ENCODE assay signal across 8 cellular contexts in the genomic region with DNA sequence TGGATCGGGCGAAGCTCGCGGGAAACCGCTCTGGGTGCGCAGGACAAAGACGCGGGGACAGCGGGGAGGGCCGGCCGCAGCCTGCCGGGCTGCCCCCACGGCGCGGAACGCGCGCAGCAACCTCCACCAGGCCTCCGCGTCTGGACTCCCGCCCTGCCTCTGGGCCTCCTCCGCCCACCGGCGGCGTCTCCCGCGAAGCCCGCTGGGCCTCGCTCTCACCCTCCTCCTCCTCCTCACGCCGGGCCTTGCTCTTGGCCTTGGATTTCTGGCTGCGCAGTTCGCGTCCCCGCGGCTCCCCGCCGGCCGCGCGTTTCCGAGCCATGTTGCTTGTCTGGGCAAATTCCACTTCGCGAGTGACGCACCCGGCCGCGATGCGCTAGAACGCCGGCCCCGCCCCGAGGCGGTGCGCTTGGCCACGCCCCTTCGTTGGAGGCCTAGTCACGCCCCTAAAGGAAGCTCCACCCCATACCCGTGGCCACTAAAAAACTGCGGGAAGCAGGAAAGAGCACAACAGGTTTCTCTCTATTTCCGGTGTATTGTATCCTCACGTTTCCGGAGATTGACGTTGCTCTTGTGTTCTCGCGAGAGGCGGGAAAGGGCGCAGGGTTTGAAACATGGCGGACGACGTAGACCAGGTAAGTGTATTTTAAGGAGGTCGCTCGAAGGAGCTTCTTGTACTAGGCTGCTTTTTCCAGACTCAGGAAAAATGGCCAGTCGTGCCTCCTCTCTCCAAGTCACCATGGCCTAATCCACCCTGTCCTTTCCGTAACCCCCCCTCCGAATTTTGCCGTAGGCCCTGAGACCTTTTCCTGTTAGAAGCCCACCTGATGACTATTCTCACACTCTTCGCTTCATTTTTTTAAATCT. TPM values are rescaled to one million over a fixed set of nuclear protein-coding genes. Genes with fewer than 3 reads are reported as not detected.
DNase-seq lines count a peak whose midpoint lies in the region; ATAC-seq, FAIRE-seq and TF ChIP-seq lines count a peak whose summit lies in the region.

A gene (plus strand): TSS at position 571 of the 867 bp plus-strand sequence. CDS start 44 bp downstream, at position 615.
A gene (minus strand): TSS at position 355 of the 867 bp plus-strand sequence. CDS start 33 bp downstream, at position 322.

- H3K14ac ChIP-seq in H1 (ENCODE audit: insufficient read length) = no peak within 1 kb of the TSS

- H3K27me3 Mint-ChIP-seq in activated CD8-positive, alpha-beta memory T cell treated with anti-CD3 and anti-CD28 coated beads, Interleukin-2, amount 10 ng/mL, durations not matched to agents 7 days and 5 days = no peaks in the 10 kb centered on the region
- H3K27me3 Mint-ChIP-seq in memory B cell = no peaks in the 10 kb centered on the region

- H3K4me2 ChIP-seq in H1 (ENCODE audit: insufficient read depth in 1 of 2, low read depth in 2 of 2, low read length in 2 of 2) = peak within 1 kb of the TSS; percentile 95 to 99

- H3K4me3 ChIP-seq in NT2/D1 (ENCODE audit: insufficient read length, low read depth) (peak within 1 kb of the TSS; percentile 86), H1 (ENCODE audit: extremely low read depth in 1 of 4, insufficient read depth in 2 of 4, low read depth in 3 of 4, low read length in 4 of 4) (peak within 1 kb of the TSS; percentile 84 to 91 (median 88))

- no peak within 1 kb of the TSS for H2AK5ac ChIP-seq in H1 (ENCODE audit: low read depth, low read length)

- H3K4me1 ChIP-seq in NT2/D1 (ENCODE audit: insufficient read depth, insufficient read length) = no peaks in the 10 kb centered on the region
- peaks cover 0 to 2% (median under 1%) of the 10 kb centered on the region in 4 experiments; a peak in 3 of 7 replicates for H3K4me1 ChIP-seq in H1 (replicated peaks in 1 of 4; ENCODE audit: control insufficient read depth in 3 of 4, insufficient read depth in 4 of 4, low read length in 3 of 4)

- WGBS in H1 (ENCODE audit: extremely low coverage in 1 of 2, insufficient coverage in 1 of 2, insufficient read length in 1 of 2, insufficient replicate concordance in 2 of 2, low coverage in 1 of 2, low lambda C conversion rate in 2 of 2, missing lambda C conversion rate in 1 of 2), 2 experiments = 1% methylated on average over 59 of the region's 78 CpGs; no CpG with 5 or more reads in 1 of the 2 experiments

- H4K91ac ChIP-seq in H1 (replicated peaks; ENCODE audit: insufficient read length, low read length) = peak within 1 kb of the TSS; percentile 49

- peak within 1 kb of the TSS; percentile 88 for H2AFZ ChIP-seq in H1 (ENCODE audit: low read length)

- CTCF ChIA-PET in activated CD8-positive, alpha-beta memory T cell treated with anti-CD3 and anti-CD28 coated beads, Interleukin-2, amount 10 ng/mL, durations not matched to agents 7 days and 5 days (lab: Charles Lee) = interaction anchor here (1.0 to 2.4 kb wide), 9 partner anchors 10 to 472 kb away, joined by 3 to 19 read pairs (median 5); a partner anchor contains a TSS
- CTCF ChIA-PET in H1 (lab: Charles Lee; ENCODE audit: partially characterized antibody) = interaction anchor here (0.6 to 2.9 kb wide), 6 partner anchors 14 to 287 kb away, joined by 3 to 25 read pairs (median 3); no protein-coding TSS in a partner anchor

- H3K9ac ChIP-seq in NT2/D1 (ENCODE audit: insufficient read length, low read depth) (peak within 1 kb of the TSS; percentile 96), H1 (replicated peaks in 1 of 4; ENCODE audit: extremely low read depth in 1 of 4, low read depth in 3 of 4, low read length in 3 of 4) (peak within 1 kb of the TSS; percentile 91 to 100 (median 94))

- peaks cover 66% of the 10 kb centered on the region for H3K4me1 Mint-ChIP-seq in activated CD8-positive, alpha-beta memory T cell treated with anti-CD3 and anti-CD28 coated beads, Interleukin-2, amount 10 ng/mL, durations not matched to agents 7 days and 5 days
- H3K4me1 Mint-ChIP-seq in memory B cell = peaks cover 42% of the 10 kb centered on the region

- peak within 1 kb of the TSS; percentile 47 for H3K4ac ChIP-seq in H1 (replicated peaks; ENCODE audit: insufficient read length, low read depth, low read length)

- peak within 1 kb of the TSS; percentile 91 for H3K27ac ChIP-seq in H1 (ENCODE audit: low read depth, low read length)

- peaks cover 4% of the 10 kb centered on the region; the same call in 1 of the 2 replicates for H3K79me1 ChIP-seq in H1 (ENCODE audit: low read depth, low read length)

- no peaks in the 10 kb centered on the region for H3K27me3 ChIP-seq in NT2/D1 (ENCODE audit: insufficient read depth, insufficient read length)
- H3K27me3 ChIP-seq in H1 (replicated peaks in 1 of 4; ENCODE audit: control insufficient read depth in 3 of 4, extremely low read depth in 1 of 4, insufficient read depth in 3 of 4, low read length in 3 of 4) = no peaks in the 10 kb centered on the region; a peak in 1 of 7 replicates

- no peak for TF ChIP-seq EP300 in H1 (IDR thresholded peaks at IDR 0.05; ENCODE audit: borderline replicate concordance in 1 of 2, low read depth in 2 of 2, low read length in 2 of 2)

- peaks cover 20% of the 10 kb centered on the region for H3K36me3 Mint-ChIP-seq in activated CD8-positive, alpha-beta memory T cell treated with anti-CD3 and anti-CD28 coated beads, Interleukin-2, amount 10 ng/mL, durations not matched to agents 7 days and 5 days
- H3K36me3 Mint-ChIP-seq in memory B cell = peaks cover 5% of the 10 kb centered on the region

- peaks cover 27% of the 10 kb centered on the region for H3K36me3 ChIP-seq in NT2/D1 (ENCODE audit: insufficient read depth, insufficient read length, low read length)
- H3K36me3 ChIP-seq in H1 (ENCODE audit: control insufficient read depth in 2 of 4, insufficient read depth in 4 of 4, low read length in 3 of 4) = peaks cover 0 to 24% (median 10%) of the 10 kb centered on the region in 4 experiments; a peak in 4 of 8 replicates

- no peak for TF ChIP-seq RAD21 in H1 (IDR thresholded peaks at IDR 0.05 in 1 of 2, conservative IDR thresholded peaks at IDR 0.05 in 1 of 2; ENCODE audit: low read depth in 2 of 2, low read length in 2 of 2)

- H3K18ac ChIP-seq in H1 (ENCODE audit: extremely low read depth, low read length) = peak within 1 kb of the TSS; percentile 93; the same call in 1 of the 2 replicates

- ATAC-seq in GM21381 (IDR thresholded peaks at IDR 0.05; ENCODE audit: unreplicated experiment) (peak; percentile 92), memory B cell (ENCODE audit: low read depth) (peak; percentile 89)
- peak; percentile 92 for ATAC-seq in activated CD8-positive, alpha-beta memory T cell treated with anti-CD3 and anti-CD28 coated beads, Interleukin-2, amount 10 ng/mL, durations not matched to agents 7 days and 5 days

- FAIRE-seq in H1 (lab: Jason Lieb, UNC) = peak; percentile 97

- no peaks in the 10 kb centered on the region for H4K20me1 ChIP-seq in H1 (replicated peaks in 1 of 2; ENCODE audit: control insufficient read depth in 1 of 2, insufficient read depth in 2 of 2, low read length in 2 of 2)

- H2BK5ac ChIP-seq in H1 (ENCODE audit: low read depth, low read length) = peak within 1 kb of the TSS; percentile 90

- TF ChIP-seq POLR2A in H1 (IDR thresholded peaks at IDR 0.05; ENCODE audit: control extremely low read depth in 1 of 2, low read depth in 2 of 2, low read length in 2 of 2) = peak; percentile 69 to 94

- peaks cover 6% of the 10 kb centered on the region for H3K23me2 ChIP-seq in H1 (ENCODE audit: low read depth, low read length)

- no peak within 1 kb of the TSS for H2BK20ac ChIP-seq in H1 (ENCODE audit: low read length)

- no peaks in the 10 kb centered on the region for H3K9me3 Mint-ChIP-seq in activated CD8-positive, alpha-beta memory T cell treated with anti-CD3 and anti-CD28 coated beads, Interleukin-2, amount 10 ng/mL, durations not matched to agents 7 days and 5 days (ENCODE audit: low read depth)
- H3K9me3 Mint-ChIP-seq in memory B cell = no peaks in the 10 kb centered on the region

- DNase-seq in COR-L47 (lab: John Stamatoyannopoulos, UW) = peak; percentile 87
- peak; percentile 47 to 98 (median 92) for DNase-seq in HUDEP-2 (lab: John Stamatoyannopoulos, UW; ENCODE audit: unreplicated experiment in 76 of 76)
- peak; percentile 97 for DNase-seq in NT2/D1 (ENCODE audit: low read depth, low spot score)
- peak; percentile 97 for DNase-seq in activated CD8-positive, alpha-beta memory T cell treated with anti-CD3 and anti-CD28 coated beads, Interleukin-2, amount 10 ng/mL, durations not matched to agents 7 days and 5 days
- DNase-seq in H1 (ENCODE audit: low read depth in 1 of 2, low spot score in 2 of 2) = peak; percentile 85 to 96
- peak; percentile 99 for DNase-seq in memory B cell (ENCODE audit: low spot score in 2 of 2)
- DNase-seq in stimulated activated CD8-positive, alpha-beta memory T cell treated with anti-CD3 and anti-CD28 coated beads, Interleukin-12 subunit alpha, Interleukin-12 subunit beta, amount 100 ng/mL, for 24 hours (ENCODE audit: extremely low read depth) = peak; percentile 91

- H2BK15ac ChIP-seq in H1 (ENCODE audit: low read length) = 0 out of 2 replicates have a peak within 1 kb of the TSS, but pooled peaks have one; percentile 6

- H2BK12ac ChIP-seq in H1 (ENCODE audit: low read depth, low read length) = no peak within 1 kb of the TSS; the same call in 1 of the 2 replicates

- H3K23ac ChIP-seq in H1 (ENCODE audit: insufficient read length) = peak within 1 kb of the TSS; percentile 36

- peaks cover 0 to 59% of the 10 kb centered on the region in 2 experiments; a peak in 3 of 4 replicates for H3K79me2 ChIP-seq in H1 (ENCODE audit: control insufficient read depth in 1 of 2, insufficient read depth in 2 of 2, low read length in 2 of 2)

- peak within 1 kb of the TSS; percentile 87 for H4K8ac ChIP-seq in H1 (ENCODE audit: extremely low read depth, insufficient read depth, low read length)

- H3K4me3 Mint-ChIP-seq in activated CD8-positive, alpha-beta memory T cell treated with anti-CD3 and anti-CD28 coated beads, Interleukin-2, amount 10 ng/mL, durations not matched to agents 7 days and 5 days = peak within 1 kb of the TSS; percentile 81
- H3K4me3 Mint-ChIP-seq in memory B cell = peak within 1 kb of the TSS; percentile 98

- no peak within 1 kb of the TSS for H2BK120ac ChIP-seq in H1 (replicated peaks; ENCODE audit: low read depth, low read length)

- POLR2A ChIA-PET in H1 (lab: Charles Lee; ENCODE audit: partially characterized antibody) = interaction anchor here (0.6 to 2.3 kb wide), 26 partner anchors 10 to 473 kb away, joined by 3 to 13 read pairs (median 4); a partner anchor contains a TSS

- peak within 1 kb of the TSS; percentile 99 for H3K27ac Mint-ChIP-seq in activated CD8-positive, alpha-beta memory T cell treated with anti-CD3 and anti-CD28 coated beads, Interleukin-2, amount 10 ng/mL, durations not matched to agents 7 days and 5 days
- peak within 1 kb of the TSS; percentile 99 for H3K27ac Mint-ChIP-seq in memory B cell

- peak within 1 kb of the TSS; percentile 70 for H4K5ac ChIP-seq in H1 (ENCODE audit: insufficient read length, low read depth, low read length)

- peak within 1 kb of the TSS; percentile 55 for H3K56ac ChIP-seq in H1 (replicated peaks; ENCODE audit: insufficient read length, low read depth, low read length)

- no peak for TF ChIP-seq CTCF in H1 (IDR thresholded peaks at IDR 0.05; ENCODE audit: control extremely low read depth in 1 of 3, insufficient read depth in 1 of 3, low read depth in 1 of 3, low read length in 3 of 3)

- H3K9me3 ChIP-seq in NT2/D1 (ENCODE audit: insufficient read depth, low read length) (no peaks in the 10 kb centered on the region), H1 (ENCODE audit: insufficient read depth in 2 of 2, low read depth in 1 of 2, low read length in 1 of 2) (no peaks in the 10 kb centered on the region)

RNA-seq across cellular contexts. Expression of the first gene that starts in this region (rescaled TPM):
- 10 to 100 TPM; 16.5 to 18.9 TPM for total RNA-seq in activated CD8-positive, alpha-beta memory T cell treated with anti-CD3 and anti-CD28 coated beads, Interleukin-2, amount 10 ng/mL, durations not matched to agents 7 days and 5 days
- 24.8 and 25.4 TPM in 2 replicates for total RNA-seq in H1 (2021; fragmentation: NEBNext Ultra II Directional; extraction: Animal tissue kit (Norgen Biotek cat#: 25700))
- polyA plus RNA-seq in H1 (2011; rRNA removed) = 3.4 and 7.1 TPM in 2 replicates
- polyA plus RNA-seq in H1 (2011; cell fraction: cytosol; rRNA removed) = 15.4 TPM
- 1.3 TPM for polyA plus RNA-seq in H1 (2011; cell fraction: nucleus; rRNA removed)
- polyA plus RNA-seq in H1 (2012, experiment 1 of 2) = 16.4 to 38.9 TPM (median 17.3 TPM) in 4 replicates
- polyA plus RNA-seq in H1 (2012, experiment 2 of 2) = 21.4 TPM
- 35.7 TPM for polyA plus RNA-seq in H1 (2013, experiment 1 of 2)
- polyA plus RNA-seq in H1 (2013, experiment 2 of 2) = 36.0 TPM
- polyA minus RNA-seq in H1 (2011; rRNA and poly(A)+ RNA removed) = 1.9 and 2.8 TPM in 2 replicates
- 2.4 TPM for polyA minus RNA-seq in H1 (2011; cell fraction: cytosol; rRNA and poly(A)+ RNA removed)
- polyA minus RNA-seq in H1 (2011; cell fraction: nucleus; rRNA and poly(A)+ RNA removed) = 7.5 TPM

RNA-seq across cellular contexts. Expression of the second gene that starts in this region (rescaled TPM):
- 10 to 100 TPM; 36.0 to 39.5 TPM for total RNA-seq in activated CD8-positive, alpha-beta memory T cell treated with anti-CD3 and anti-CD28 coated beads, Interleukin-2, amount 10 ng/mL, durations not matched to agents 7 days and 5 days
- total RNA-seq in H1 (2021; fragmentation: NEBNext Ultra II Directional; extraction: Animal tissue kit (Norgen Biotek cat#: 25700)) = 27.3 and 27.7 TPM in 2 replicates
- 8.8 and 13.0 TPM in 2 replicates for polyA plus RNA-seq in H1 (2011; rRNA removed)
- polyA plus RNA-seq in H1 (2011; cell fraction: cytosol; rRNA removed) = 14.6 TPM
- 25.3 TPM for polyA plus RNA-seq in H1 (2011; cell fraction: nucleus; rRNA removed)
- polyA plus RNA-seq in H1 (2012, experiment 1 of 2) = 25.3 to 31.0 TPM (median 28.3 TPM) in 4 replicates
- polyA plus RNA-seq in H1 (2012, experiment 2 of 2) = 5.1 TPM
- 20.2 TPM for polyA plus RNA-seq in H1 (2013, experiment 1 of 2)
- 20.5 TPM for polyA plus RNA-seq in H1 (2013, experiment 2 of 2)
- polyA minus RNA-seq in H1 (2011; rRNA and poly(A)+ RNA removed) = 19.7 and 22.0 TPM in 2 replicates
- polyA minus RNA-seq in H1 (2011; cell fraction: cytosol; rRNA and poly(A)+ RNA removed) = 15.0 TPM
- 30.3 TPM for polyA minus RNA-seq in H1 (2011; cell fraction: nucleus; rRNA and poly(A)+ RNA removed)

Comparison
In these comparisons a context has a peak if more than half of its experiments do, and no peak if none do; other contexts are left out.
1. Peak in every context shown above with its lines: DNase-seq, ATAC-seq, H3K4me3 ChIP-seq and H3K27ac ChIP-seq.